ENCODE assay signal across 18 cellular contexts in the genomic region with DNA sequence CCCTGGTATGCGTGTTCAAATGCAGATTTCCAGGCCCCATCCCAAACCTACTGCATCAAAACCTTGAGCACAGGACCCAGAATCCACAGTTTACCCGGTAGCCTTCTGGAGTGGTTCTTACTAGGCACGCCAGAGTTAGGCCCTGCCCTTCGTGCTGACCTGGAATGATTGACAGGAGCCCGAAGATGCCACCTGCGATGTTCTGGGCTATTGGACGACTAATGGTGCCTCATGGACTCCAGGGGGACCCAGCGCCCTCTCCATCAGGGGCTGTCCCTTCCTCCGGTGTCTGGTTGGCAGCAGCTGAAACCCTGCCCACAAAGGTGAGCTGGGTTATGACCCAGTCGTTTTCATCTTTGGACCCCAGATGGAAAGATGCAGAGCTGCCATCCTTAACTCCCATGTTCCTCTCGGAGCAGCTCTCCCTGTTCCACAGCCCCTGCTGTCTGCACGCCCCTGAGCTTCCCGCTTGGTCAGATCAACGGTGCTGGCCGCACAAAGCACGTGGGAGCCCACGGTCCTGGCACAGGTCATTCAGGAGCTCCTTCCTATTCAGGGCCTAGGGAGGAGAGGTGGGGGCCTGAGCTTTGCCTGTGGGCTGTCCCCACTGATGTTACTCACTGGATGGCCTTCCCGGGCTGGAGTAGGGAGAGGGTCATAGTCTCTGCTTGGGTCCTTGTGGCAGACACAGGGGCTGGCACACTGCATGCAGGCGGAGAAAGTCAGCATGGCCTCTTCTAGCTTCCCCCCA.
DNase-seq lines count a peak whose midpoint lies in the region; ATAC-seq, FAIRE-seq and TF ChIP-seq lines count a peak whose summit lies in the region.
"Had no signal": no experiment of that assay in that cellular context is flagged by ENCODE, and none has a peak within 500 bp of the region (broad histone marks: within the 10 kb centered on the region; RNA-seq: fewer than 3 reads in every experiment).

No MANE protein-coding gene starts in this region.

- no peak overlapping the region for H3K56ac ChIP-seq in H1 (replicated peaks; ENCODE audit: insufficient read length, low read depth, low read length)

- H2BK5ac ChIP-seq in H1 (ENCODE audit: low read depth, low read length), result peak overlapping the region; percentile 60; the same call in 1 of the 2 replicates

- TF ChIP-seq POLR2A in H1 (IDR thresholded peaks at IDR 0.05; ENCODE audit: control extremely low read depth in 1 of 2, low read depth in 2 of 2, low read length in 2 of 2) (no peak), transverse colon (IDR thresholded peaks at IDR 0.05) (no peak)

- no peak for ATAC-seq in stimulated activated naive B cell treated with anti-CD40 and anti-IgM and Interleukin-4, amounts not matched to agents 10 μg/mL and 1 μg/mL and 100 μg/mL, for 72 hours (replicated peaks)
- ATAC-seq in GM19023 (IDR thresholded peaks at IDR 0.05; ENCODE audit: unreplicated experiment), result no peak
- ATAC-seq: HCT116 had no signal

- intact Hi-C loops in transverse colon (cut with DNase I; ENCODE audit: low total_unique reads), result loop anchor here (5.0 to 10.0 kb wide), 2 partner anchors 210 to 512 kb away; no protein-coding TSS in a partner anchor

- POLR2A ChIA-PET in H1 (lab: Charles Lee; ENCODE audit: partially characterized antibody), result no interaction called here

- H4K5ac ChIP-seq in H1 (ENCODE audit: insufficient read length, low read depth, low read length), result no peak overlapping the region

- in situ Hi-C loops in transverse colon (cut with MboI; ENCODE audit: low pct_ligation_motif_present in 1 of 4, low pct_unique_long_range_greater_than_20kb in 1 of 4, low sequenced_read_pairs in 3 of 4), result loop anchor here in 3 of 4 donors (5.0 to 25.0 kb wide), 5 partner anchors 182 to 512 kb away; no protein-coding TSS in a partner anchor

- peak overlapping the region; percentile 83; the same call in 1 of the 2 replicates for H2BK15ac ChIP-seq in H1 (ENCODE audit: low read length)

- no peak overlapping the region for H4K8ac ChIP-seq in H1 (ENCODE audit: extremely low read depth, insufficient read depth, low read length)

- H3K27me3 Mint-ChIP-seq in osteocyte (ENCODE audit: unreplicated experiment), result peaks cover 2% of the 10 kb centered on the region
- H3K27me3 Mint-ChIP-seq in stimulated activated naive B cell treated with anti-CD40 and anti-IgM and Interleukin-4, amounts not matched to agents 10 μg/mL and 1 μg/mL and 100 μg/mL, for 72 hours, result peaks cover 29 to 49% of the 10 kb centered on the region in 2 donors

- peaks cover 0 to 17% (median 0%) of the 10 kb centered on the region in 11 experiments; a peak in 2 of 22 replicates for H3K27me3 ChIP-seq in BLaER1 treated with 17β-estradiol and CSF1 and Interleukin-3, amounts not matched to agents 10 nM and 100 nM
- H3K27me3 ChIP-seq in H1 (replicated peaks in 1 of 4; ENCODE audit: control insufficient read depth in 3 of 4, extremely low read depth in 1 of 4, insufficient read depth in 3 of 4, low read length in 3 of 4), result no peaks in the 10 kb centered on the region
- no peaks in the 10 kb centered on the region for H3K27me3 ChIP-seq in transverse colon

- H2BK120ac ChIP-seq in H1 (replicated peaks; ENCODE audit: low read depth, low read length), result no peak overlapping the region

- H4K91ac ChIP-seq in H1 (replicated peaks; ENCODE audit: insufficient read length, low read length), result no peak overlapping the region

- peaks cover 15 to 36% (median 30%) of the 10 kb centered on the region in 10 experiments; a peak in 19 of 20 replicates for H3K4me1 ChIP-seq in BLaER1 treated with 17β-estradiol and CSF1 and Interleukin-3, amounts not matched to agents 10 nM and 100 nM
- H3K4me1 ChIP-seq in H1 (replicated peaks in 1 of 4; ENCODE audit: control insufficient read depth in 3 of 4, insufficient read depth in 4 of 4, low read length in 3 of 4) (peaks cover 0 to 4% (median 1%) of the 10 kb centered on the region in 4 experiments; a peak in 2 of 7 replicates), transverse colon (peaks cover 0 to 5% (median 2%) of the 10 kb centered on the region in 4 donors)
- H3K4me1 ChIP-seq: Caco-2 had no signal

- no peak for FAIRE-seq in H1 (lab: Jason Lieb, UNC)
- FAIRE-seq: D721Med, G401.6, GM12891 had no signal

- WGBS in H1 (ENCODE audit: extremely low coverage in 1 of 2, insufficient coverage in 1 of 2, insufficient read length in 1 of 2, insufficient replicate concordance in 2 of 2, low coverage in 1 of 2, low lambda C conversion rate in 2 of 2, missing lambda C conversion rate in 1 of 2), 2 experiments, result 92% methylated on average over 17 of the region's 19 CpGs; no CpG with 5 or more reads in 1 of the 2 experiments
- 81% methylated on average over 19 of the region's 19 CpGs; no CpG with 5 or more reads in 1 of the 2 donors for WGBS in transverse colon (ENCODE audit: low coverage in 1 of 2), 2 donors

- TF ChIP-seq EP300 in H1 (IDR thresholded peaks at IDR 0.05; ENCODE audit: borderline replicate concordance in 1 of 2, low read depth in 2 of 2, low read length in 2 of 2) (no peak), transverse colon (IDR thresholded peaks at IDR 0.05; ENCODE audit: low read depth) (no peak)

- TF ChIP-seq RAD21 in H1 (IDR thresholded peaks at IDR 0.05 in 1 of 2, conservative IDR thresholded peaks at IDR 0.05 in 1 of 2; ENCODE audit: low read depth in 2 of 2, low read length in 2 of 2), result no peak

- no peak overlapping the region for H3K27ac ChIP-seq in BLaER1 treated with 17β-estradiol and CSF1 and Interleukin-3, amounts not matched to agents 10 nM and 100 nM
- H3K27ac ChIP-seq in H1 (ENCODE audit: low read depth, low read length) (no peak overlapping the region), transverse colon (no peak overlapping the region)
- H3K27ac ChIP-seq: C4-2B had no signal

- no peaks in the 10 kb centered on the region for H3K79me2 ChIP-seq in H1 (ENCODE audit: control insufficient read depth in 1 of 2, insufficient read depth in 2 of 2, low read length in 2 of 2)

- 0 out of 2 replicates have a peak overlapping the region, but pooled peaks have one; percentile 7 for H2BK20ac ChIP-seq in H1 (ENCODE audit: low read length)

- H3K36me3 ChIP-seq in BLaER1 treated with 17β-estradiol and CSF1 and Interleukin-3, amounts not matched to agents 10 nM and 100 nM, result peaks cover 0 to 7% (median 0%) of the 10 kb centered on the region in 11 experiments; a peak in 4 of 22 replicates
- H3K36me3 ChIP-seq in H1 (ENCODE audit: control insufficient read depth in 2 of 4, insufficient read depth in 4 of 4, low read length in 3 of 4) (no peaks in the 10 kb centered on the region), transverse colon (no peaks in the 10 kb centered on the region)

- H3K4me3 Mint-ChIP-seq in osteocyte (ENCODE audit: unreplicated experiment), result no peak overlapping the region
- H3K4me3 Mint-ChIP-seq in stimulated activated naive B cell treated with anti-CD40 and anti-IgM and Interleukin-4, amounts not matched to agents 10 μg/mL and 1 μg/mL and 100 μg/mL, for 72 hours, result no peak overlapping the region
- H3K4me3 Mint-ChIP-seq: B cell; CD4-positive, alpha-beta T cell; GM23338; HFFc6 had no signal

- no peak overlapping the region for H2AFZ ChIP-seq in H1 (ENCODE audit: low read length)
- H2AFZ ChIP-seq: GM23338 had no signal

- DNase-seq in H1 (ENCODE audit: low read depth in 1 of 2, low spot score in 2 of 2), result no peak
- peak; percentile 86 for DNase-seq in mesenteric fat pad (ENCODE audit: low spot score)
- peak; percentile 71 for DNase-seq in osteocyte (ENCODE audit: extremely low spot score, unreplicated experiment)
- no peak for DNase-seq in stimulated activated naive B cell treated with anti-CD40 and anti-IgM and Interleukin-4, amounts not matched to agents 10 μg/mL and 1 μg/mL and 100 μg/mL, for 72 hours
- DNase-seq in transverse colon, result no peak
- DNase-seq: Caco-2; CD4-positive, alpha-beta T cell; H7; HFFc6 had no signal

- no peaks in the 10 kb centered on the region for H3K79me1 ChIP-seq in H1 (ENCODE audit: low read depth, low read length)

- no peak overlapping the region for H3K4me3 ChIP-seq in BLaER1 treated with 17β-estradiol and CSF1 and Interleukin-3, amounts not matched to agents 10 nM and 100 nM
- H3K4me3 ChIP-seq in H1 (ENCODE audit: extremely low read depth in 1 of 4, insufficient read depth in 2 of 4, low read depth in 3 of 4, low read length in 4 of 4), result no peak overlapping the region
- no peak overlapping the region for H3K4me3 ChIP-seq in transverse colon
- H3K4me3 ChIP-seq: GM23338 had no signal

- peak overlapping the region in 1 of 11 experiments; percentile 24; a peak in 2 of 22 replicates for H3K9ac ChIP-seq in BLaER1 treated with 17β-estradiol and CSF1 and Interleukin-3, amounts not matched to agents 10 nM and 100 nM
- no peak overlapping the region for H3K9ac ChIP-seq in H1 (replicated peaks in 1 of 4; ENCODE audit: extremely low read depth in 1 of 4, low read depth in 3 of 4, low read length in 3 of 4)

- H3K4me1 Mint-ChIP-seq in osteocyte (ENCODE audit: unreplicated experiment), result peaks cover 4% of the 10 kb centered on the region
- no peaks in the 10 kb centered on the region for H3K4me1 Mint-ChIP-seq in stimulated activated naive B cell treated with anti-CD40 and anti-IgM and Interleukin-4, amounts not matched to agents 10 μg/mL and 1 μg/mL and 100 μg/mL, for 72 hours

- no peak overlapping the region for H3K27ac Mint-ChIP-seq in osteocyte (ENCODE audit: unreplicated experiment)
- no peak overlapping the region for H3K27ac Mint-ChIP-seq in stimulated activated naive B cell treated with anti-CD40 and anti-IgM and Interleukin-4, amounts not matched to agents 10 μg/mL and 1 μg/mL and 100 μg/mL, for 72 hours
- H3K27ac Mint-ChIP-seq: B cell; CD4-positive, alpha-beta T cell; GM23338; HFFc6 had no signal

- H3K23me2 ChIP-seq in H1 (ENCODE audit: low read depth, low read length), result no peaks in the 10 kb centered on the region

- no peak overlapping the region for H2BK12ac ChIP-seq in H1 (ENCODE audit: low read depth, low read length)

- no peak overlapping the region for H3K14ac ChIP-seq in H1 (ENCODE audit: insufficient read length)

- H3K4me2 ChIP-seq in BLaER1 treated with 17β-estradiol and CSF1 and Interleukin-3, amounts not matched to agents 10 nM and 100 nM, result peak overlapping the region; percentile 51 to 95 (median 91); a peak in 20 of 22 replicates
- H3K4me2 ChIP-seq in H1 (ENCODE audit: insufficient read depth in 1 of 2, low read depth in 2 of 2, low read length in 2 of 2), result no peak overlapping the region
- H3K4me2 ChIP-seq: GM23338 had no signal

- H2AK5ac ChIP-seq in H1 (ENCODE audit: low read depth, low read length), result no peak overlapping the region

- no peak overlapping the region for H3K18ac ChIP-seq in H1 (ENCODE audit: extremely low read depth, low read length)

- no peak overlapping the region for H3K4ac ChIP-seq in H1 (replicated peaks; ENCODE audit: insufficient read length, low read depth, low read length)

- TF ChIP-seq CTCF in H1 (IDR thresholded peaks at IDR 0.05; ENCODE audit: control extremely low read depth in 1 of 3, insufficient read depth in 1 of 3, low read depth in 1 of 3, low read length in 3 of 3) (0 out of 4 replicates have a peak, but pooled peaks of 1 of the 3 experiments have one; percentile 1), osteocyte (IDR thresholded peaks at IDR 0.05) (no peak), transverse colon (IDR thresholded peaks at IDR 0.05) (no peak)

- CTCF ChIA-PET in H1 (lab: Charles Lee; ENCODE audit: partially characterized antibody), result interaction anchor here (0.7 to 3.5 kb wide), 8 partner anchors 13 to 270 kb away, joined by 3 to 23 read pairs (median 4); no protein-coding TSS in a partner anchor

- H3K9me3 Mint-ChIP-seq in osteocyte (ENCODE audit: unreplicated experiment), result peaks cover 17% of the 10 kb centered on the region
- peaks cover 10 to 15% of the 10 kb centered on the region in 2 donors for H3K9me3 Mint-ChIP-seq in stimulated activated naive B cell treated with anti-CD40 and anti-IgM and Interleukin-4, amounts not matched to agents 10 μg/mL and 1 μg/mL and 100 μg/mL, for 72 hours

- no peak overlapping the region for H3K23ac ChIP-seq in H1 (ENCODE audit: insufficient read length)

- H4K20me1 ChIP-seq in BLaER1 treated with 17β-estradiol and CSF1 and Interleukin-3, amounts not matched to agents 10 nM and 100 nM, result peaks cover 0 to 18% (median 0%) of the 10 kb centered on the region in 11 experiments; a peak in 8 of 22 replicates
- H4K20me1 ChIP-seq in H1 (replicated peaks in 1 of 2; ENCODE audit: control insufficient read depth in 1 of 2, insufficient read depth in 2 of 2, low read length in 2 of 2), result no peaks in the 10 kb centered on the region

- H3K36me3 Mint-ChIP-seq in osteocyte (ENCODE audit: unreplicated experiment), result peaks cover 18% of the 10 kb centered on the region
- H3K36me3 Mint-ChIP-seq in stimulated activated naive B cell treated with anti-CD40 and anti-IgM and Interleukin-4, amounts not matched to agents 10 μg/mL and 1 μg/mL and 100 μg/mL, for 72 hours, result peaks cover 0 to 2% of the 10 kb centered on the region in 2 donors

- peaks cover 18 to 26% (median 23%) of the 10 kb centered on the region in 11 experiments for H3K9me3 ChIP-seq in BLaER1 treated with 17β-estradiol and CSF1 and Interleukin-3, amounts not matched to agents 10 nM and 100 nM (replicated peaks in 1 of 11)
- H3K9me3 ChIP-seq in H1 (ENCODE audit: insufficient read depth in 2 of 2, low read depth in 1 of 2, low read length in 1 of 2) (no peaks in the 10 kb centered on the region), transverse colon (no peaks in the 10 kb centered on the region)
- H3K9me3 ChIP-seq: Caco-2 had no signal

Comparison
In these comparisons a context has a peak if more than half of its experiments do, and no peak if none do; other contexts are left out.
1. H3K4me2 ChIP-seq: peak in BLaER1 treated with 17β-estradiol and CSF1 and Interleukin-3, amounts not matched to agents 10 nM and 100 nM (11 of 11); none in H1 (0 of 2).
2. DNase-seq: peak in mesenteric fat pad (single experiment) and osteocyte (single experiment); none in H1 (0 of 2), stimulated activated naive B cell treated with anti-CD40 and anti-IgM and Interleukin-4, amounts not matched to agents 10 μg/mL and 1 μg/mL and 100 μg/mL, for 72 hours (single experiment) and transverse colon (single experiment).